15 cellular contexts compared by ENCODE assay signal in genomic region chr21:33763573-33763881, GRCh38.
"Had no signal": no experiment of that assay in that cellular context is flagged by ENCODE, and none has a peak within 500 bp of the region (broad histone marks: within the 10 kb centered on the region; RNA-seq: fewer than 3 reads in every experiment).

No MANE protein-coding gene starts in this region.

- DNase-seq: activated CD4-positive, alpha-beta T cell treated with anti-CD3 and anti-CD28 coated beads, Interleukin-2, amount 10 ng/mL, durations not matched to agents 7 days and 5 days; activated CD4-positive, CD25-positive, alpha-beta regulatory T cell; activated CD8-positive, alpha-beta memory T cell treated with anti-CD3 and anti-CD28 coated beads for 24 hours; activated naive CD4-positive, alpha-beta T cell treated with Interleukin-2 at 50 U/mL for 16 hours; hypothalamus; kidney; left ventricle myocardium inferior; natural killer cell; upper lobe of left lung had no signal

- H3K27me3 Mint-ChIP-seq: activated CD4-positive, alpha-beta T cell treated with anti-CD3 and anti-CD28 coated beads, Interleukin-2, amount 10 ng/mL, durations not matched to agents 7 days and 5 days; stimulated activated naive CD8-positive, alpha-beta T cell treated with anti-CD3 and anti-CD28 coated beads, Interleukin-15, Interleukin-2, amounts not matched to agents 100 ng/mL and 50 ng/mL, for 24 hours had no signal

- H3K36me3 Mint-ChIP-seq: memory B cell, natural killer cell had no signal

- H3K4me1 Mint-ChIP-seq: activated CD4-positive, alpha-beta T cell treated with anti-CD3 and anti-CD28 coated beads, Interleukin-2, amount 10 ng/mL, durations not matched to agents 7 days and 5 days; memory B cell; natural killer cell had no signal

- H3K4me3 Mint-ChIP-seq: activated CD4-positive, alpha-beta T cell treated with anti-CD3 and anti-CD28 coated beads, Interleukin-2, amount 10 ng/mL, durations not matched to agents 7 days and 5 days; activated T-helper 1 cell treated with anti-CD3 and anti-CD28 coated beads, Interleukin-12 subunit alpha, Interleukin-12 subunit beta, Interleukin-2, Interleukin-4 antibody, amounts not matched to agents 30 ng/mL and 10 ng/mL and 1 ng/mL, durations not matched to agents 14 hours and 24 hours and 36 hours; memory B cell; natural killer cell; stimulated activated naive CD8-positive, alpha-beta T cell treated with anti-CD3 and anti-CD28 coated beads, Interleukin-15, Interleukin-2, amounts not matched to agents 100 ng/mL and 50 ng/mL, for 24 hours; T-helper 2 cell treated with Interferon-gamma antibody and Interleukin-4, amounts not matched to agents 5 μg/mL and 100 μg/mL, for 36 hours had no signal

- H3K27ac ChIP-seq: left ventricle myocardium inferior, right atrium auricular region, upper lobe of left lung had no signal

- H3K9me3 ChIP-seq: ascending aorta, left ventricle myocardium inferior, right atrium auricular region, upper lobe of left lung had no signal

- H3K9me3 Mint-ChIP-seq: activated CD4-positive, alpha-beta T cell treated with anti-CD3 and anti-CD28 coated beads, Interleukin-2, amount 10 ng/mL, durations not matched to agents 7 days and 5 days; activated T-helper 1 cell treated with anti-CD3 and anti-CD28 coated beads, Interleukin-12 subunit alpha, Interleukin-12 subunit beta, Interleukin-2, Interleukin-4 antibody, amounts not matched to agents 30 ng/mL and 10 ng/mL and 1 ng/mL, durations not matched to agents 14 hours and 24 hours and 36 hours; memory B cell; natural killer cell; stimulated activated naive CD8-positive, alpha-beta T cell treated with anti-CD3 and anti-CD28 coated beads, Interleukin-15, Interleukin-2, amounts not matched to agents 100 ng/mL and 50 ng/mL, for 24 hours; T-helper 2 cell treated with Interferon-gamma antibody and Interleukin-4, amounts not matched to agents 5 μg/mL and 100 μg/mL, for 36 hours had no signal

- H3K4me3 ChIP-seq: ascending aorta, left ventricle myocardium inferior, right atrium auricular region, upper lobe of left lung had no signal

- ATAC-seq: natural killer cell had no signal

- H3K27me3 ChIP-seq: ascending aorta, right atrium auricular region, upper lobe of left lung had no signal

- H3K27ac Mint-ChIP-seq: activated T-helper 1 cell treated with anti-CD3 and anti-CD28 coated beads, Interleukin-12 subunit alpha, Interleukin-12 subunit beta, Interleukin-2, Interleukin-4 antibody, amounts not matched to agents 30 ng/mL and 10 ng/mL and 1 ng/mL, durations not matched to agents 14 hours and 24 hours and 36 hours; memory B cell; natural killer cell; stimulated activated naive CD8-positive, alpha-beta T cell treated with anti-CD3 and anti-CD28 coated beads, Interleukin-15, Interleukin-2, amounts not matched to agents 100 ng/mL and 50 ng/mL, for 24 hours; T-helper 2 cell treated with Interferon-gamma antibody and Interleukin-4, amounts not matched to agents 5 μg/mL and 100 μg/mL, for 36 hours had no signal
